In the genomic region with DNA sequence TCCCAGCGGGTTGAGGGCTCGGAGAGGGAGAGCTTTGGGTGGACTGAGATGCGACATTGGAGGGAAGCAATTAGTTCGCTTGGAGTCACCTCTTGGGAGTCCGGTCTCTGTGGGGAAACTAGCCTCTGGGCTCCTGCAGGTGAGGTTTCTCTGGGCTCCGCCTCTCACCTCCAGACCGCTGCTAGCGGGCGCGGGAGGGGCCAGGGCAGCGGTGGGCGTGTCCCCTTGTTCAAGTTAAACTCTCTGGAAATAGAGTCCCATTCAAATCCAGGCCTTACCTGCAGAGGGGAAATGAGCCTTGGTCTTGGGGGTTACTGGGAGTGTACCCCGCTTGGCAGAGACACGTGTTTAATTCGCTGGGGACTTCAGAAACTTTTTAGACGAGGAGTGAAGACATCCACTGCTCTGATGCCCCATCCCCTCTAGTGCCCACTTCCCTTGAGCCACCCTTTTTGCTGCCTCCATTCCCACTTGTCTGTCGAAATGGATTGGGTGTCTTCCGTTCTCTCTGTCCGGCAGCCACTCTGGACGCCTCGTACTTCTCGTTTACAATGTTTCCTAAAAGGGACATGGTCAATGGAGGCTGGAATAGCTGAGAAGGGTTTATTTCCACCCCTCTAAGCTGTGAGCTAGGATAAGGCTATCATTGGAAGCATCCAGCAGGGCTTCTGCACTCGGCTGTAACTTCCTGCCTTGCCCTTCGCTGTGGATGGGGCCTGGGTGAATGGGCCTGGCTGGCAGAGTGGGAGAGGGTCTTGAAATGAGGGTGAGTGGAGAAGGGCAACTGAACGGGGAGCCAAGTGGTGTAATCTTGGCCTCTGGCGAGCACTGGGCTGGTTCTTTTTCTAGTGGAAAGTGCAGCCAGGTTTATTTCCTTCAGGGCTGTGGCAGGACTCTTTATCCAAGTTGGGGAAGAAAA, we compare ENCODE assay signal across 8 cellular contexts. TPM values are rescaled to one million over a fixed set of nuclear protein-coding genes. Genes with fewer than 3 reads are reported as not detected.
DNase-seq lines count a peak whose midpoint lies in the region; ATAC-seq, FAIRE-seq and TF ChIP-seq lines count a peak whose summit lies in the region.

No MANE protein-coding gene starts in this region.

- no peak overlapping the region; a peak in 1 of 7 replicates for H3K9ac ChIP-seq in H1 (replicated peaks in 1 of 4; ENCODE audit: extremely low read depth in 1 of 4, low read depth in 3 of 4, low read length in 3 of 4)

- H3K4me3 ChIP-seq in LNCaP clone FGC (ENCODE audit: low read depth, low read length), result peak overlapping the region; percentile 64
- H3K4me3 ChIP-seq in H1 (ENCODE audit: extremely low read depth in 1 of 4, insufficient read depth in 2 of 4, low read depth in 3 of 4, low read length in 4 of 4), result peak overlapping the region; percentile 71 to 86 (median 81)

- H3K14ac ChIP-seq in H1 (ENCODE audit: insufficient read length), result no peak overlapping the region

- peaks cover 0 to 5% (median 1%) of the 10 kb centered on the region in 4 experiments; a peak in 4 of 7 replicates for H3K4me1 ChIP-seq in H1 (replicated peaks in 1 of 4; ENCODE audit: control insufficient read depth in 3 of 4, insufficient read depth in 4 of 4, low read length in 3 of 4)

- no peak overlapping the region for H3K18ac ChIP-seq in H1 (ENCODE audit: extremely low read depth, low read length)

- POLR2A ChIA-PET in H1 (lab: Charles Lee; ENCODE audit: partially characterized antibody), result interaction anchor here (0.6 to 1.0 kb wide), 2 partner anchors 21 to 29 kb away, joined by 3 to 5 read pairs; no protein-coding TSS in a partner anchor

- TF ChIP-seq POLR2A in H1 (IDR thresholded peaks at IDR 0.05; ENCODE audit: control extremely low read depth in 1 of 2, low read depth in 2 of 2, low read length in 2 of 2), result no peak

- H2BK5ac ChIP-seq in H1 (ENCODE audit: low read depth, low read length), result no peak overlapping the region

- H4K91ac ChIP-seq in H1 (replicated peaks; ENCODE audit: insufficient read length, low read length), result no peak overlapping the region

- no peak for TF ChIP-seq RAD21 in H1 (IDR thresholded peaks at IDR 0.05 in 1 of 2, conservative IDR thresholded peaks at IDR 0.05 in 1 of 2; ENCODE audit: low read depth in 2 of 2, low read length in 2 of 2)

- no peak for TF ChIP-seq EP300 in H1 (IDR thresholded peaks at IDR 0.05; ENCODE audit: borderline replicate concordance in 1 of 2, low read depth in 2 of 2, low read length in 2 of 2)

- no peak overlapping the region for H2BK15ac ChIP-seq in H1 (ENCODE audit: low read length)

- no peak overlapping the region for H2BK120ac ChIP-seq in H1 (replicated peaks; ENCODE audit: low read depth, low read length)

- H3K79me1 ChIP-seq in H1 (ENCODE audit: low read depth, low read length), result no peaks in the 10 kb centered on the region

- no peak overlapping the region for H4K5ac ChIP-seq in H1 (ENCODE audit: insufficient read length, low read depth, low read length)

- CTCF ChIA-PET in H1 (lab: Charles Lee; ENCODE audit: partially characterized antibody), result interaction anchor here (1.2 kb wide), 1 partner anchor 22 kb away, joined by 3 read pairs; no protein-coding TSS in a partner anchor

- peak overlapping the region; percentile 91; the same call in 1 of the 2 replicates for H2AFZ ChIP-seq in H1 (ENCODE audit: low read length)

- peaks cover 0 to 22% (median 14%) of the 10 kb centered on the region in 4 experiments; a peak in 5 of 7 replicates for H3K27me3 ChIP-seq in H1 (replicated peaks in 1 of 4; ENCODE audit: control insufficient read depth in 3 of 4, extremely low read depth in 1 of 4, insufficient read depth in 3 of 4, low read length in 3 of 4)

- 28% methylated on average over 22 of the region's 26 CpGs; no CpG with 5 or more reads in 1 of the 2 experiments for WGBS in H1 (ENCODE audit: extremely low coverage in 1 of 2, insufficient coverage in 1 of 2, insufficient read length in 1 of 2, insufficient replicate concordance in 2 of 2, low coverage in 1 of 2, low lambda C conversion rate in 2 of 2, missing lambda C conversion rate in 1 of 2), 2 experiments

- no peaks in the 10 kb centered on the region for H4K20me1 ChIP-seq in H1 (replicated peaks in 1 of 2; ENCODE audit: control insufficient read depth in 1 of 2, insufficient read depth in 2 of 2, low read length in 2 of 2)

- H3K9me3 ChIP-seq in H1 (ENCODE audit: insufficient read depth in 2 of 2, low read depth in 1 of 2, low read length in 1 of 2), result no peaks in the 10 kb centered on the region

- no peak overlapping the region for H2BK12ac ChIP-seq in H1 (ENCODE audit: low read depth, low read length)

- DNase-seq in COLO668 (lab: John Stamatoyannopoulos, UW; ENCODE audit: unreplicated experiment), result peak; percentile 7
- no peak for DNase-seq in LNCaP clone FGC (ENCODE audit: low read depth)
- DNase-seq in H1 (ENCODE audit: low read depth in 1 of 2, low spot score in 2 of 2), result peak; percentile 19 to 87
- DNase-seq in mucosa of gallbladder (ENCODE audit: low spot score), result peak; percentile 18
- no peak for DNase-seq in RCC 7860 (ENCODE audit: low spot score)
- DNase-seq in DMS153 treated with DMSO at 0.1 percent for 48 hours (lab: John Stamatoyannopoulos, UW; ENCODE audit: unreplicated experiment), result no peak

- H2AK5ac ChIP-seq in H1 (ENCODE audit: low read depth, low read length), result no peak overlapping the region

- no peak overlapping the region for H4K8ac ChIP-seq in H1 (ENCODE audit: extremely low read depth, insufficient read depth, low read length)

- H3K23ac ChIP-seq in H1 (ENCODE audit: insufficient read length), result no peak overlapping the region

- peak overlapping the region; percentile 80 to 83 for H3K4me2 ChIP-seq in H1 (ENCODE audit: insufficient read depth in 1 of 2, low read depth in 2 of 2, low read length in 2 of 2)

- FAIRE-seq in H1 (lab: Jason Lieb, UNC) (no peak), RCC 7860 (lab: Jason Lieb, UNC) (no peak)

- TF ChIP-seq CTCF in LNCaP clone FGC (IDR thresholded peaks at IDR 0.05; ENCODE audit: control insufficient read depth, extremely low read depth, insufficient read depth), result no peak
- TF ChIP-seq CTCF in H1 (IDR thresholded peaks at IDR 0.05; ENCODE audit: control extremely low read depth in 1 of 3, insufficient read depth in 1 of 3, low read depth in 1 of 3, low read length in 3 of 3), result no peak

- no peak overlapping the region for H3K4ac ChIP-seq in H1 (replicated peaks; ENCODE audit: insufficient read length, low read depth, low read length)

- H3K56ac ChIP-seq in H1 (replicated peaks; ENCODE audit: insufficient read length, low read depth, low read length), result no peak overlapping the region

- no peaks in the 10 kb centered on the region for H3K79me2 ChIP-seq in H1 (ENCODE audit: control insufficient read depth in 1 of 2, insufficient read depth in 2 of 2, low read length in 2 of 2)

- H2BK20ac ChIP-seq in H1 (ENCODE audit: low read length), result no peak overlapping the region

- no peak overlapping the region for H3K27ac ChIP-seq in H1 (ENCODE audit: low read depth, low read length)

- no peak for ATAC-seq in GM18870 (IDR thresholded peaks at IDR 0.05; ENCODE audit: unreplicated experiment)
- no peak for ATAC-seq in HG03045 (IDR thresholded peaks at IDR 0.05; ENCODE audit: unreplicated experiment)

- peaks cover 13% of the 10 kb centered on the region; the same call in 1 of the 2 replicates for H3K23me2 ChIP-seq in H1 (ENCODE audit: low read depth, low read length)

- no peaks in the 10 kb centered on the region for H3K36me3 ChIP-seq in H1 (ENCODE audit: control insufficient read depth in 2 of 4, insufficient read depth in 4 of 4, low read length in 3 of 4)

TF ChIP-seq in H1, 55 proteins besides CTCF, POLR2A, EP300 and RAD21:
- TF ChIP-seq TBP (IDR thresholded peaks at IDR 0.05; ENCODE audit: low read depth, low read length) (no peak), MAFK (IDR thresholded peaks at IDR 0.05; ENCODE audit: low read depth, low read length) (no peak), SIN3A (conservative IDR thresholded peaks at IDR 0.05 in 1 of 2, IDR thresholded peaks at IDR 0.05 in 1 of 2; ENCODE audit: low read depth in 1 of 2, low read length in 2 of 2) (no peak), TAF7 (optimal IDR thresholded peaks at IDR 0.05; ENCODE audit: borderline replicate concordance, low read depth, low read length) (no peak), SIX5 (IDR thresholded peaks at IDR 0.05; ENCODE audit: low read depth, low read length) (no peak), RFX5 (IDR thresholded peaks at IDR 0.05; ENCODE audit: borderline replicate concordance, low read depth, low read length) (no peak), SIRT6 (IDR thresholded peaks at IDR 0.05; ENCODE audit: low read length) (no peak)

RNA-seq across cellular contexts. Expression of a gene that starts 1.1 kb away (rescaled TPM):
- total RNA-seq in H1 (2021; fragmentation: NEBNext Ultra II Directional; extraction: Animal tissue kit (Norgen Biotek cat#: 25700)), result 1.4 and 1.9 TPM in 2 replicates
- polyA plus RNA-seq in H1 (2011; rRNA removed), result 0.46 and 0.53 TPM in 2 replicates
- polyA plus RNA-seq in H1 (2011; cell fraction: cytosol; rRNA removed), result 0.57 TPM
- polyA plus RNA-seq in H1 (2011; cell fraction: nucleus; rRNA removed), result 1.3 TPM
- polyA plus RNA-seq in H1 (2012, experiment 1 of 2), result 0.38 to 0.80 TPM (median 0.65 TPM) in 4 replicates
- polyA plus RNA-seq in H1 (2012, experiment 2 of 2), result 0.05 TPM
- 0.71 TPM for polyA plus RNA-seq in H1 (2013, experiment 1 of 2)
- polyA plus RNA-seq in H1 (2013, experiment 2 of 2), result 0.81 TPM
- polyA minus RNA-seq in H1 (2011; rRNA and poly(A)+ RNA removed), result 1.6 and 2.5 TPM in 2 replicates
- 1.3 TPM for polyA minus RNA-seq in H1 (2011; cell fraction: cytosol; rRNA and poly(A)+ RNA removed)
- 4.3 TPM for polyA minus RNA-seq in H1 (2011; cell fraction: nucleus; rRNA and poly(A)+ RNA removed)
- total RNA-seq in mucosa of gallbladder, result 62.0 TPM

Comparison
In these comparisons a context has a peak if more than half of its experiments do, and no peak if none do; other contexts are left out.
1. DNase-seq: peak in COLO668 (single experiment), H1 (2 of 2) and mucosa of gallbladder (single experiment); none in LNCaP clone FGC (single experiment), RCC 7860 (single experiment) and DMS153 treated with DMSO at 0.1 percent for 48 hours (single experiment).
2. RNA of a gene that starts 1.1 kb away (total RNA-seq): 62.0 TPM in mucosa of gallbladder (single experiment); 1.4 to 1.9 TPM in H1; every median in the first group is over 10 times any median in the second.